In the genomic region with DNA sequence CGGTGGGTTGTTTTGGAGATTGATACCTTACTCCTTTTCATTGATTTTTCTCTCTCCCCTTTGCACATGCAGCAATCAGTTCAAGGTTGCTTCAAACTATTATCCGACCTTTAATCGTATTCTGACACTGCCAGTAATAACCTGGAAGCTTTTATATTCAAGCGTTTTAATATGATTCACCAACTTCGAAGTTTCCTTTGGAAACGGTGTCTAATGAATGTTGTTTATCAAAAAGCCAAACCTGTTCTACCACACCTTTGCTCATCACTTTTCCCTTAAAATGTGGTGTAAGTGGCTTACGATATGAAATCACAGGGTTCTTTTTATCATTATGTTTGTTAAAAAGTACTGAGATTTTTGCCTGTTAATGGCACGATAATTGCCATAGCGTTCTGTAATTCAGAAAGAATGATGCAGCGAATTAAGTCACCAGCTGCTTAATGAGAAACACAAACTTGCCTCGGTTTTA, we compare ENCODE assay signal across 1 cellular context.
TF ChIP-seq lines count a peak whose summit lies in the region.

No MANE protein-coding gene starts in this region.

TF ChIP-seq in K562, 482 proteins besides CTCF, POLR2A, EP300 and RAD21 (continued from another document):
- TF ChIP-seq ZNF407 (IDR thresholded peaks at IDR 0.05; ENCODE audit: low read depth) = no peak
- TF ChIP-seq, protein P1, sequence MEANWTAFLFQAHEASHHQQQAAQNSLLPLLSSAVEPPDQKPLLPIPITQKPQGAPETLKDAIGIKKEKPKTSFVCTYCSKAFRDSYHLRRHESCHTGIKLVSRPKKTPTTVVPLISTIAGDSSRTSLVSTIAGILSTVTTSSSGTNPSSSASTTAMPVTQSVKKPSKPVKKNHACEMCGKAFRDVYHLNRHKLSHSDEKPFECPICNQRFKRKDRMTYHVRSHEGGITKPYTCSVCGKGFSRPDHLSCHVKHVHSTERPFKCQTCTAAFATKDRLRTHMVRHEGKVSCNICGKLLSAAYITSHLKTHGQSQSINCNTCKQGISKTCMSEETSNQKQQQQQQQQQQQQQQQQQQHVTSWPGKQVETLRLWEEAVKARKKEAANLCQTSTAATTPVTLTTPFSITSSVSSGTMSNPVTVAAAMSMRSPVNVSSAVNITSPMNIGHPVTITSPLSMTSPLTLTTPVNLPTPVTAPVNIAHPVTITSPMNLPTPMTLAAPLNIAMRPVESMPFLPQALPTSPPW (CRISPR knock-in tag; IDR thresholded peaks at IDR 0.05) = no peak
- no peak for TF ChIP-seq TAF9B (IDR thresholded peaks at IDR 0.05; ENCODE audit: partially characterized antibody)
- TF ChIP-seq ZNF311 (CRISPR knock-in tag; IDR thresholded peaks at IDR 0.05) = no peak
- TF ChIP-seq MNT (conservative IDR thresholded peaks at IDR 0.05) = 0 out of 4 replicates have a peak, but pooled peaks of 1 of the 2 experiments have one; percentile 21
- no peak for TF ChIP-seq KAT8 (IDR thresholded peaks at IDR 0.05; ENCODE audit: low read depth)
- TF ChIP-seq, protein P2, sequence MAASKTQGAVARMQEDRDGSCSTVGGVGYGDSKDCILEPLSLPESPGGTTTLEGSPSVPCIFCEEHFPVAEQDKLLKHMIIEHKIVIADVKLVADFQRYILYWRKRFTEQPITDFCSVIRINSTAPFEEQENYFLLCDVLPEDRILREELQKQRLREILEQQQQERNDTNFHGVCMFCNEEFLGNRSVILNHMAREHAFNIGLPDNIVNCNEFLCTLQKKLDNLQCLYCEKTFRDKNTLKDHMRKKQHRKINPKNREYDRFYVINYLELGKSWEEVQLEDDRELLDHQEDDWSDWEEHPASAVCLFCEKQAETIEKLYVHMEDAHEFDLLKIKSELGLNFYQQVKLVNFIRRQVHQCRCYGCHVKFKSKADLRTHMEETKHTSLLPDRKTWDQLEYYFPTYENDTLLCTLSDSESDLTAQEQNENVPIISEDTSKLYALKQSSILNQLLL (CRISPR knock-in tag; IDR thresholded peaks at IDR 0.05; ENCODE audit: borderline replicate concordance) = no peak
- no peak for TF ChIP-seq ZNF395 (CRISPR knock-in tag; IDR thresholded peaks at IDR 0.05)
- TF ChIP-seq RNF219 (CRISPR knock-in tag; IDR thresholded peaks at IDR 0.05) = no peak
- no peak for TF ChIP-seq ETV6 (IDR thresholded peaks at IDR 0.05; ENCODE audit: borderline replicate concordance in 1 of 2, low read depth in 2 of 2, low read length in 1 of 2)
- no peak for TF ChIP-seq ETV6 (CRISPR knock-in tag; IDR thresholded peaks at IDR 0.05; ENCODE audit: borderline replicate concordance)
- no peak for TF ChIP-seq CXXC5 (CRISPR knock-in tag; IDR thresholded peaks at IDR 0.05)
- no peak for TF ChIP-seq CBFB (CRISPR knock-in tag; IDR thresholded peaks at IDR 0.05)
- TF ChIP-seq DIDO1 (tag; IDR thresholded peaks at IDR 0.05; ENCODE audit: low read depth) = no peak
- TF ChIP-seq FOS (IDR thresholded peaks at IDR 0.05; ENCODE audit: extremely low read depth, insufficient read length) = no peak
- no peak for TF ChIP-seq RBM25 (IDR thresholded peaks at IDR 0.05; ENCODE audit: low read depth, low read length, severe bottlenecking)
- TF ChIP-seq BHLHE40 (IDR thresholded peaks at IDR 0.05; ENCODE audit: low read length) = no peak
- TF ChIP-seq ZNF12 (CRISPR knock-in tag; IDR thresholded peaks at IDR 0.05) = no peak
- TF ChIP-seq TCF7L2 (IDR thresholded peaks at IDR 0.05; ENCODE audit: low read depth, low read length) = no peak
- TF ChIP-seq ADNP (tag; IDR thresholded peaks at IDR 0.05) = no peak
